8 cellular contexts compared by ENCODE assay signal in the genomic region with DNA sequence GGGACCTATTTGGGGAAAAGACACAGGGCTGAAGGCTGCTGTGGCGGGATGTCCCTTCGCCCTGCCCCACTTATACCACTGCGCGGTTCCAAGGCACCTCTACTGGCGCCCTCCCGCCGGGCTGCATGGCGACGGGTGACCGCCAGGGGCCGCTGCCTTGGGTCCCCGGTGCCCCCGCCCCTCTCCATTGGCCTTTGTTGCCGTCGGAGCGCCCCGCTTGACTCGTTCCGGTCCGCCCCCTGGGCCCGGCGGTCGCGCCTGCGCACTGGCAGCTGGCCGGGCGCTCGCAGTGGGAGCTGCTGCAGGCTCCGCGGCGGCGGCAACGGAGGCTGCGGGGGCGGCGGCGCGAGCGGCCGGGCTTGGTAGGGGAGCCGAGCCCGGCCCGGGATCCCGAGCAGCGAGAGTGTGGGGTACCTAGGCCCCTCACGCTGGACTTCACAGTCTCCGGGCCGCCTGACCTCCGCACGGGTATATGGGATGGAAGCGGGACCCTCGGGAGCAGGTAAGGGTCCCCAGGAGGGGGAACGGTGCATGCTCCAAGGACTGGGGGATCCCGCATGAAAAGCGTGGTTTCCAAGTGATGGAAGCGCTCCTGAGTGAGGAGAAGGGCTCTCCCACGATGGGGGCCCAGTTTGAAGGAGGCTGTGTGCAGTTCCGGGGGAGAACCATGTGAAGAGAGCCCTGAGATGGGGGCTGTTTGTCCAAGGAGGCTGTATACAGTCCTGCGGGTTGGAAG. TPM values are rescaled to one million over a fixed set of nuclear protein-coding genes. Genes with fewer than 3 reads are reported as not detected.
DNase-seq lines count a peak whose midpoint lies in the region; ATAC-seq and TF ChIP-seq lines count a peak whose summit lies in the region.

Gene AGO1 (plus strand): TSS at position 265 of the 736 bp plus-strand sequence. CDS start 213 bp downstream, at position 478.

- DNase-seq in GF-D8 (lab: John Stamatoyannopoulos, UW) (peak; percentile 67), HCEC 1CT (peak; percentile 89), MM.1S (peak; percentile 94), SHP77 treated with DMSO at 0.1 percent for 48 hours (lab: John Stamatoyannopoulos, UW) (peak; percentile 68), fibroblast of the conjunctiva (ENCODE audit: low read depth) (peak; percentile 86)
- DNase-seq in activated effector memory CD4-positive, alpha-beta T cell treated with anti-CD3 and anti-CD28 coated beads, Interleukin-2, amount 50 U/mL, for 16 hours, result peak; percentile 99
- peak; percentile 98 to 99 for DNase-seq in stimulated activated naive CD8-positive, alpha-beta T cell treated with anti-CD3 and anti-CD28 coated beads, Interleukin-15, amount 100 ng/mL, for 72 hours

- TF ChIP-seq EP300 in neural cell (conservative IDR thresholded peaks at IDR 0.05; ENCODE audit: poor library complexity, severe bottlenecking), result peak; percentile 49

- TF ChIP-seq CTCF in MM.1S (IDR thresholded peaks at IDR 0.05; ENCODE audit: low read length), result peak; percentile 90
- peak; percentile 99 for TF ChIP-seq CTCF in neural cell (IDR thresholded peaks at IDR 0.05; ENCODE audit: poor library complexity, severe bottlenecking)

- peak; percentile 52 for TF ChIP-seq RAD21 in neural cell (conservative IDR thresholded peaks at IDR 0.05)

- peaks cover 50% of the 10 kb centered on the region for H3K4me1 Mint-ChIP-seq in stimulated activated naive CD8-positive, alpha-beta T cell treated with anti-CD3 and anti-CD28 coated beads, Interleukin-15, amount 100 ng/mL, for 72 hours

- H3K4me2 ChIP-seq in MM.1S (ENCODE audit: low read depth, low read length) (peak within 1 kb of the TSS; percentile 95), neural cell (ENCODE audit: low read length) (peak within 1 kb of the TSS; percentile 99)

- no peaks in the 10 kb centered on the region for H4K20me1 ChIP-seq in MM.1S (ENCODE audit: insufficient read depth, low read length)
- no peaks in the 10 kb centered on the region for H4K20me1 ChIP-seq in neural cell (ENCODE audit: insufficient read depth)

- no peaks in the 10 kb centered on the region for H3K9me2 ChIP-seq in MM.1S (replicated peaks; ENCODE audit: insufficient read depth, low read length)
- H3K9me2 ChIP-seq in neural cell (ENCODE audit: insufficient read depth, low read length), result no peaks in the 10 kb centered on the region

- H3K9ac ChIP-seq in MM.1S (ENCODE audit: low read length) (peak within 1 kb of the TSS; percentile 86), neural cell (ENCODE audit: low read length) (peak within 1 kb of the TSS; percentile 96)

- peaks cover 23% of the 10 kb centered on the region for H3K79me2 ChIP-seq in MM.1S (ENCODE audit: low read length)
- H3K79me2 ChIP-seq in neural cell (replicated peaks; ENCODE audit: insufficient read depth, low read length), result peaks cover 44% of the 10 kb centered on the region

- peak within 1 kb of the TSS; percentile 97 for H3K27ac Mint-ChIP-seq in stimulated activated naive CD8-positive, alpha-beta T cell treated with anti-CD3 and anti-CD28 coated beads, Interleukin-15, amount 100 ng/mL, for 72 hours

- H3K27ac ChIP-seq in MM.1S (ENCODE audit: low read length), result no peak within 1 kb of the TSS
- peak within 1 kb of the TSS; percentile 82 for H3K27ac ChIP-seq in neural cell (ENCODE audit: low read length)

- 0 out of 2 replicates have a peak, but pooled peaks cover 3% of the 10 kb centered on the region for H3K4me1 ChIP-seq in MM.1S (ENCODE audit: low read length)

- H3K4me3 Mint-ChIP-seq in stimulated activated naive CD8-positive, alpha-beta T cell treated with anti-CD3 and anti-CD28 coated beads, Interleukin-15, amount 100 ng/mL, for 72 hours, result peak within 1 kb of the TSS; percentile 99 to 100

- H3K9me3 ChIP-seq in MM.1S (replicated peaks; ENCODE audit: insufficient read depth, low read length), result no peaks in the 10 kb centered on the region
- no peaks in the 10 kb centered on the region for H3K9me3 ChIP-seq in neural cell (ENCODE audit: low read length)

- no peaks in the 10 kb centered on the region for H3K27me3 Mint-ChIP-seq in stimulated activated naive CD8-positive, alpha-beta T cell treated with anti-CD3 and anti-CD28 coated beads, Interleukin-15, amount 100 ng/mL, for 72 hours

- H3K4me3 ChIP-seq in MM.1S (ENCODE audit: low read length) (peak within 1 kb of the TSS; percentile 100), neural cell (ENCODE audit: low read length) (peak within 1 kb of the TSS; percentile 99)

- H3F3A ChIP-seq in MM.1S (ENCODE audit: insufficient read depth, low read length), result 0 out of 2 replicates have a peak, but pooled peaks cover 4% of the 10 kb centered on the region
- no peaks in the 10 kb centered on the region for H3F3A ChIP-seq in neural cell (ENCODE audit: insufficient read depth, low read length, poor library complexity, severe bottlenecking)

- H2AFZ ChIP-seq in MM.1S (ENCODE audit: low read length) (peak within 1 kb of the TSS; percentile 99), neural cell (ENCODE audit: low read depth, low read length) (peak within 1 kb of the TSS; percentile 77)

- H3K9me3 Mint-ChIP-seq in stimulated activated naive CD8-positive, alpha-beta T cell treated with anti-CD3 and anti-CD28 coated beads, Interleukin-15, amount 100 ng/mL, for 72 hours, result no peaks in the 10 kb centered on the region

- peak; percentile 98 for ATAC-seq in stimulated activated naive CD8-positive, alpha-beta T cell treated with anti-CD3 and anti-CD28 coated beads, Interleukin-15, amount 100 ng/mL, for 72 hours

- no peaks in the 10 kb centered on the region for H3K36me3 ChIP-seq in MM.1S (replicated peaks; ENCODE audit: insufficient read depth, low read length)
- H3K36me3 ChIP-seq in neural cell (ENCODE audit: insufficient read depth, low read length), result no peaks in the 10 kb centered on the region

- H3K27me3 ChIP-seq in MM.1S (replicated peaks; ENCODE audit: insufficient read depth, low read length) (no peaks in the 10 kb centered on the region), neural cell (ENCODE audit: insufficient read depth, low read depth, low read length) (no peaks in the 10 kb centered on the region)

TF ChIP-seq in neural cell, 6 proteins besides CTCF, POLR2A, EP300 and RAD21:
- TF ChIP-seq MXI1 (conservative IDR thresholded peaks at IDR 0.05; ENCODE audit: poor library complexity, severe bottlenecking) (peak; percentile 84), SMC3 (conservative IDR thresholded peaks at IDR 0.05; ENCODE audit: poor library complexity) (peak; percentile 65), TAF1 (IDR thresholded peaks at IDR 0.05; ENCODE audit: low read depth) (no peak), POLR2AphosphoS5 (IDR thresholded peaks at IDR 0.05) (peak; percentile 96), EZH2 (IDR thresholded peaks at IDR 0.05; ENCODE audit: borderline replicate concordance, insufficient read depth, low read length, poor library complexity, severe bottlenecking) (no peak)
- TF ChIP-seq, protein P1, sequence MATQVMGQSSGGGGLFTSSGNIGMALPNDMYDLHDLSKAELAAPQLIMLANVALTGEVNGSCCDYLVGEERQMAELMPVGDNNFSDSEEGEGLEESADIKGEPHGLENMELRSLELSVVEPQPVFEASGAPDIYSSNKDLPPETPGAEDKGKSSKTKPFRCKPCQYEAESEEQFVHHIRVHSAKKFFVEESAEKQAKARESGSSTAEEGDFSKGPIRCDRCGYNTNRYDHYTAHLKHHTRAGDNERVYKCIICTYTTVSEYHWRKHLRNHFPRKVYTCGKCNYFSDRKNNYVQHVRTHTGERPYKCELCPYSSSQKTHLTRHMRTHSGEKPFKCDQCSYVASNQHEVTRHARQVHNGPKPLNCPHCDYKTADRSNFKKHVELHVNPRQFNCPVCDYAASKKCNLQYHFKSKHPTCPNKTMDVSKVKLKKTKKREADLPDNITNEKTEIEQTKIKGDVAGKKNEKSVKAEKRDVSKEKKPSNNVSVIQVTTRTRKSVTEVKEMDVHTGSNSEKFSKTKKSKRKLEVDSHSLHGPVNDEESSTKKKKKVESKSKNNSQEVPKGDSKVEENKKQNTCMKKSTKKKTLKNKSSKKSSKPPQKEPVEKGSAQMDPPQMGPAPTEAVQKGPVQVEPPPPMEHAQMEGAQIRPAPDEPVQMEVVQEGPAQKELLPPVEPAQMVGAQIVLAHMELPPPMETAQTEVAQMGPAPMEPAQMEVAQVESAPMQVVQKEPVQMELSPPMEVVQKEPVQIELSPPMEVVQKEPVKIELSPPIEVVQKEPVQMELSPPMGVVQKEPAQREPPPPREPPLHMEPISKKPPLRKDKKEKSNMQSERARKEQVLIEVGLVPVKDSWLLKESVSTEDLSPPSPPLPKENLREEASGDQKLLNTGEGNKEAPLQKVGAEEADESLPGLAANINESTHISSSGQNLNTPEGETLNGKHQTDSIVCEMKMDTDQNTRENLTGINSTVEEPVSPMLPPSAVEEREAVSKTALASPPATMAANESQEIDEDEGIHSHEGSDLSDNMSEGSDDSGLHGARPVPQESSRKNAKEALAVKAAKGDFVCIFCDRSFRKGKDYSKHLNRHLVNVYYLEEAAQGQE (IDR thresholded peaks at IDR 0.05; ENCODE audit: borderline replicate concordance), result peak; percentile 81

RNA-seq across cellular contexts. Expression of gene AGO1, which starts in this region (rescaled TPM):
- polyA plus RNA-seq in neural cell, result 13.0 and 15.0 TPM in 2 replicates
- 30.4 and 38.5 TPM in 2 replicates for polyA minus RNA-seq in neural cell
